Comparison of ENCODE assay signal across 1 cellular context in genomic region chr11:75133976-75134375, GRCh38.
A peak's percentile ranks its signal among the peaks of the same experiment; 100 is the strongest.
TF ChIP-seq lines count a peak whose summit lies in the region.

No MANE protein-coding gene starts in this region.

TF ChIP-seq in HEK293, 187 proteins besides CTCF, POLR2A, EP300 and RAD21:
- TF ChIP-seq ZNF248 (tag by site-specific recombination; IDR thresholded peaks at IDR 0.05) (no peak), ZBTB17 (tag by site-specific recombination; IDR thresholded peaks at IDR 0.05) (0 out of 2 replicates have a peak, but pooled peaks have one; percentile 17), ZNF639 (tag by site-specific recombination; IDR thresholded peaks at IDR 0.05) (no peak)
